In genomic region chr5:142181096-142181495, GRCh38 we compare ENCODE assay signal across 1 cellular context.
A peak's percentile ranks its signal among the peaks of the same experiment; 100 is the strongest.
TF ChIP-seq lines count a peak whose summit lies in the region.

No MANE protein-coding gene starts in this region.

TF ChIP-seq in HepG2, 621 proteins besides CTCF, POLR2A, EP300 and RAD21 (continued from another document):
- TF ChIP-seq, protein P1, sequence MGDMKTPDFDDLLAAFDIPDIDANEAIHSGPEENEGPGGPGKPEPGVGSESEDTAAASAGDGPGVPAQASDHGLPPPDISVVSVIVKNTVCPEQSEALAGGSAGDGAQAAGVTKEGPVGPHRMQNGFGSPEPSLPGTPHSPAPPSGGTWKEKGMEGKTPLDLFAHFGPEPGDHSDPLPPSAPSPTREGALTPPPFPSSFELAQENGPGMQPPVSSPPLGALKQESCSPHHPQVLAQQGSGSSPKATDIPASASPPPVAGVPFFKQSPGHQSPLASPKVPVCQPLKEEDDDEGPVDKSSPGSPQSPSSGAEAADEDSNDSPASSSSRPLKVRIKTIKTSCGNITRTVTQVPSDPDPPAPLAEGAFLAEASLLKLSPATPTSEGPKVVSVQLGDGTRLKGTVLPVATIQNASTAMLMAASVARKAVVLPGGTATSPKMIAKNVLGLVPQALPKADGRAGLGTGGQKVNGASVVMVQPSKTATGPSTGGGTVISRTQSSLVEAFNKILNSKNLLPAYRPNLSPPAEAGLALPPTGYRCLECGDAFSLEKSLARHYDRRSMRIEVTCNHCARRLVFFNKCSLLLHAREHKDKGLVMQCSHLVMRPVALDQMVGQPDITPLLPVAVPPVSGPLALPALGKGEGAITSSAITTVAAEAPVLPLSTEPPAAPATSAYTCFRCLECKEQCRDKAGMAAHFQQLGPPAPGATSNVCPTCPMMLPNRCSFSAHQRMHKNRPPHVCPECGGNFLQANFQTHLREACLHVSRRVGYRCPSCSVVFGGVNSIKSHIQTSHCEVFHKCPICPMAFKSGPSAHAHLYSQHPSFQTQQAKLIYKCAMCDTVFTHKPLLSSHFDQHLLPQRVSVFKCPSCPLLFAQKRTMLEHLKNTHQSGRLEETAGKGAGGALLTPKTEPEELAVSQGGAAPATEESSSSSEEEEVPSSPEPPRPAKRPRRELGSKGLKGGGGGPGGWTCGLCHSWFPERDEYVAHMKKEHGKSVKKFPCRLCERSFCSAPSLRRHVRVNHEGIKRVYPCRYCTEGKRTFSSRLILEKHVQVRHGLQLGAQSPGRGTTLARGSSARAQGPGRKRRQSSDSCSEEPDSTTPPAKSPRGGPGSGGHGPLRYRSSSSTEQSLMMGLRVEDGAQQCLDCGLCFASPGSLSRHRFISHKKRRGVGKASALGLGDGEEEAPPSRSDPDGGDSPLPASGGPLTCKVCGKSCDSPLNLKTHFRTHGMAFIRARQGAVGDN (CRISPR knock-in tag; IDR thresholded peaks at IDR 0.05), result peak; percentile 74
- TF ChIP-seq, protein P2, sequence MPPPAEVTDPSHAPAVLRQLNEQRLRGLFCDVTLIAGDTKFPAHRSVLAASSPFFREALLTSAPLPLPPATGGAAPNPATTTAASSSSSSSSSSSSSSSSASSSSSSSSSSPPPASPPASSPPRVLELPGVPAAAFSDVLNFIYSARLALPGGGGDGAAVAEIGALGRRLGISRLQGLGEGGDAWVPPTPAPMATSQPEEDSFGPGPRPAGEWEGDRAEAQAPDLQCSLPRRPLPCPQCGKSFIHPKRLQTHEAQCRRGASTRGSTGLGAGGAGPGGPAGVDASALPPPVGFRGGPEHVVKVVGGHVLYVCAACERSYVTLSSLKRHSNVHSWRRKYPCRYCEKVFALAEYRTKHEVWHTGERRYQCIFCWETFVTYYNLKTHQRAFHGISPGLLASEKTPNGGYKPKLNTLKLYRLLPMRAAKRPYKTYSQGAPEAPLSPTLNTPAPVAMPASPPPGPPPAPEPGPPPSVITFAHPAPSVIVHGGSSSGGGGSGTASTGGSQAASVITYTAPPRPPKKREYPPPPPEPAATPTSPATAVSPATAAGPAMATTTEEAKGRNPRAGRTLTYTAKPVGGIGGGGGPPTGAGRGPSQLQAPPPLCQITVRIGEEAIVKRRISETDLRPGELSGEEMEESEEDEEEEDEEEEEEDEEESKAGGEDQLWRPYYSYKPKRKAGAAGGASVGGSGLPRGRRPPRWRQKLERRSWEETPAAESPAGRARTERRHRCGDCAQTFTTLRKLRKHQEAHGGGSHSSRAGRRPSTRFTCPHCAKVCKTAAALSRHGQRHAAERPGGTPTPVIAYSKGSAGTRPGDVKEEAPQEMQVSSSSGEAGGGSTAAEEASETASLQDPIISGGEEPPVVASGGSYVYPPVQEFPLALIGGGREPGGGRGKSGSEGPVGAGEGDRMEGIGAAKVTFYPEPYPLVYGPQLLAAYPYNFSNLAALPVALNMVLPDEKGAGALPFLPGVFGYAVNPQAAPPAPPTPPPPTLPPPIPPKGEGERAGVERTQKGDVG (CRISPR knock-in tag; IDR thresholded peaks at IDR 0.05; ENCODE audit: borderline replicate concordance), result no peak
- TF ChIP-seq PAF1 (CRISPR knock-in tag; IDR thresholded peaks at IDR 0.05), result no peak
- TF ChIP-seq KAT8 (CRISPR knock-in tag; IDR thresholded peaks at IDR 0.05), result 0 out of 2 replicates have a peak, but pooled peaks have one; percentile 10
- TF ChIP-seq, protein P3, sequence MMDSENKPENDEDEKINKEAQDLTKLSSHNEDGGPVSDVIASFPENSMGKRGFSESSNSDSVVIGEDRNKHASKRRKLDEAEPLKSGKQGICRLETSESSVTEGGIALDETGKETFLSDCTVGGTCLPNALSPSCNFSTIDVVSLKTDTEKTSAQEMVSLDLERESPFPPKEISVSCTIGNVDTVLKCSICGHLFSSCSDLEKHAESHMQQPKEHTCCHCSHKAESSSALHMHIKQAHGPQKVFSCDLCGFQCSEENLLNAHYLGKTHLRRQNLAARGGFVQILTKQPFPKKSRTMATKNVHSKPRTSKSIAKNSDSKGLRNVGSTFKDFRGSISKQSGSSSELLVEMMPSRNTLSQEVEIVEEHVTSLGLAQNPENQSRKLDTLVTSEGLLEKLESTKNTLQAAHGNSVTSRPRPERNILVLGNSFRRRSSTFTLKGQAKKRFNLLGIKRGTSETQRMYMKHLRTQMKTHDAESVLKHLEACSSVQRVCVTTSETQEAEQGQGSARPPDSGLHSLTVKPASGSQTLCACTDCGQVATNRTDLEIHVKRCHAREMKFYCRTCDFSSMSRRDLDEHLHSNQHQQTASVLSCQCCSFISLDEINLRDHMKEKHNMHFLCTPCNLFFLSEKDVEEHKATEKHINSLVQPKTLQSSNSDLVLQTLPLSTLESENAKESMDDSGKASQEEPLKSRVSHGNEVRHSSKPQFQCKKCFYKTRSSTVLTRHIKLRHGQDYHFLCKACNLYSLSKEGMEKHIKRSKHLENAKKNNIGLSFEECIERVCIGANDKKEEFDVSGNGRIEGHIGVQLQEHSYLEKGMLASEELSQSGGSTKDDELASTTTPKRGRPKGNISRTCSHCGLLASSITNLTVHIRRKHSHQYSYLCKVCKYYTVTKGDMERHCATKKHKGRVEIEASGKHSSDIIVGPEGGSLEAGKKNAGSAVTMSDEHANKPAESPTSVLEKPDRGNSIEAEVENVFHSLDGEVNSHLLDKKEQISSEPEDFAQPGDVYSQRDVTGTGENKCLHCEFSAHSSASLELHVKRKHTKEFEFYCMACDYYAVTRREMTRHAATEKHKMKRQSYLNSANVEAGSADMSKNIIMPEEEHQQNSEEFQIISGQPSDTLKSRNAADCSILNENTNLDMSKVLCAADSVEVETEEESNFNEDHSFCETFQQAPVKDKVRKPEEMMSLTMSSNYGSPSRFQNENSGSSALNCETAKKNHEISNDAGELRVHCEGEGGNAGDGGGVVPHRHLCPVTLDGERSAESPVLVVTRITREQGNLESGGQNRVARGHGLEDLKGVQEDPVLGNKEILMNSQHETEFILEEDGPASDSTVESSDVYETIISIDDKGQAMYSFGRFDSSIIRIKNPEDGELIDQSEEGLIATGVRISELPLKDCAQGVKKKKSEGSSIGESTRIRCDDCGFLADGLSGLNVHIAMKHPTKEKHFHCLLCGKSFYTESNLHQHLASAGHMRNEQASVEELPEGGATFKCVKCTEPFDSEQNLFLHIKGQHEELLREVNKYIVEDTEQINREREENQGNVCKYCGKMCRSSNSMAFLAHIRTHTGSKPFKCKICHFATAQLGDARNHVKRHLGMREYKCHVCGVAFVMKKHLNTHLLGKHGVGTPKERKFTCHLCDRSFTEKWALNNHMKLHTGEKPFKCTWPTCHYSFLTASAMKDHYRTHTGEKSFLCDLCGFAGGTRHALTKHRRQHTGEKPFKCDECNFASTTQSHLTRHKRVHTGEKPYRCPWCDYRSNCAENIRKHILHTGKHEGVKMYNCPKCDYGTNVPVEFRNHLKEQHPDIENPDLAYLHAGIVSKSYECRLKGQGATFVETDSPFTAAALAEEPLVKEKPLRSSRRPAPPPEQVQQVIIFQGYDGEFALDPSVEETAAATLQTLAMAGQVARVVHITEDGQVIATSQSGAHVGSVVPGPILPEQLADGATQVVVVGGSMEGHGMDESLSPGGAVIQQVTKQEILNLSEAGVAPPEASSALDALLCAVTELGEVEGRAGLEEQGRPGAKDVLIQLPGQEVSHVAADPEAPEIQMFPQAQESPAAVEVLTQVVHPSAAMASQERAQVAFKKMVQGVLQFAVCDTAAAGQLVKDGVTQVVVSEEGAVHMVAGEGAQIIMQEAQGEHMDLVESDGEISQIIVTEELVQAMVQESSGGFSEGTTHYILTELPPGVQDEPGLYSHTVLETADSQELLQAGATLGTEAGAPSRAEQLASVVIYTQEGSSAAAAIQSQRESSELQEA (CRISPR knock-in tag; IDR thresholded peaks at IDR 0.05; ENCODE audit: not compliant biosample characterization), result no peak
TF ChIP-seq in HepG2: peak in this region for 13.
